In the genomic region with DNA sequence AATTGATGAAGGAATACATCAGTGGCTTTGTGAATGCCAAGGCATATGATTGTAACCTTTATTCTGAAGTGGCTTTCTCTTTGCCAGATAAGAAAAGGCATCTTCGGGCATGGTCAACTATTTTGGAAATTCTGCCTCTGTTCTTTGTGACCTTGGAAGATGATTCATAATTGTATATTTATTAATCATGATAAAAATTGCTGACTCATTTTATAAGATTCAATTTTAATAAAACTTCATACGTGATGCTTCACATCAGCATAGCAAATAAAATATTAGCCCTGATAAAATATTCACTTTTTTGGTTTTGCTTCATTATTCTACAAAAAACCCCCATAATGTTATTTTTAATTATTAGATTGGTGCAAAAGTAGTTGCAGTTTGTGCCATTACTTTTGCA, we compare ENCODE assay signal across 28 cellular contexts.
"Had no signal": no experiment of that assay in that cellular context is flagged by ENCODE, and none has a peak within 500 bp of the region (broad histone marks: within the 10 kb centered on the region; RNA-seq: fewer than 3 reads in every experiment).

No MANE protein-coding gene starts in this region.

- H3K9me3 ChIP-seq: ovary, psoas muscle, spleen, suprapubic skin, testis, tibial artery, transverse colon, upper lobe of right lung, uterus had no signal

- H3K4me2 ChIP-seq: neural progenitor cell, smooth muscle cell had no signal

- H2AFZ ChIP-seq: parathyroid adenoma had no signal

- H3K79me2 ChIP-seq: parathyroid adenoma had no signal

- H3K27me3 ChIP-seq: neural progenitor cell, ovary, spleen, suprapubic skin, testis, tibial artery, transverse colon, upper lobe of right lung, uterus had no signal

- H3K36me3 ChIP-seq: neural progenitor cell, ovary, spleen, suprapubic skin, tibial artery, transverse colon, upper lobe of right lung, uterus had no signal

- ATAC-seq: natural killer cell; psoas muscle; right cardiac atrium; sciatic nerve; stimulated activated memory B cell treated with anti-CD40 and anti-IgM and Interleukin-4, amounts not matched to agents 10 μg/mL and 1 μg/mL and 100 μg/mL, for 72 hours; stimulated activated naive CD8-positive, alpha-beta T cell treated with anti-CD3 and anti-CD28 coated beads, Interleukin-15, amount 100 ng/mL, for 72 hours; stimulated activated naive CD8-positive, alpha-beta T cell treated with anti-CD3 and anti-CD28 coated beads, Interleukin-15, Interleukin-2, amounts not matched to agents 100 U/mL and 50 U/mL, for 24 hours; upper lobe of right lung had no signal

- H3K9ac ChIP-seq: neural progenitor cell, parathyroid adenoma had no signal

- DNase-seq: natural killer cell; occipital lobe; ovary; posterior cingulate gyrus; psoas muscle; right cardiac atrium; spleen; stimulated activated CD4-positive, alpha-beta T cell treated with anti-CD3 and anti-CD28 coated beads, Interleukin-12 subunit alpha, Interleukin-12 subunit beta, amount 100 ng/mL, for 4 hours; stimulated activated CD4-positive, alpha-beta T cell treated with anti-CD3 and anti-CD28 coated beads, Interleukin-1b, Interleukin-23, amount 100 ng/mL, for 48 hours; stimulated activated CD4-positive, alpha-beta T cell treated with anti-CD3 and anti-CD28 coated beads, Interleukin-4, amount 100 ng/mL, for 1 hour; stimulated activated CD4-positive, alpha-beta T cell treated with anti-CD3 and anti-CD28 coated beads, Interleukin-4, amount 100 ng/mL, for 4 hours; stimulated activated CD8-positive, alpha-beta memory T cell treated with anti-CD3 and anti-CD28 coated beads, Interleukin-4, amount 100 ng/mL, for 48 hours; stimulated activated naive CD4-positive, alpha-beta T cell; stimulated activated naive CD8-positive, alpha-beta T cell treated with anti-CD3 and anti-CD28 coated beads, Interleukin-15, amount 100 ng/mL, for 72 hours; stimulated activated naive CD8-positive, alpha-beta T cell treated with anti-CD3 and anti-CD28 coated beads, Interleukin-15, Interleukin-2, amounts not matched to agents 100 U/mL and 50 U/mL, for 24 hours; substantia nigra; testis; tibial artery; transverse colon; upper lobe of right lung; uterus had no signal

- H3K4me3 ChIP-seq: neural progenitor cell, ovary, psoas muscle, skin epidermis, smooth muscle cell, spleen, suprapubic skin, testis, tibial artery, transverse colon, upper lobe of right lung, uterus had no signal

- H3K27ac ChIP-seq: neural progenitor cell, ovary, parathyroid adenoma, psoas muscle, skin epidermis, spleen, suprapubic skin, testis, tibial artery, transverse colon, upper lobe of right lung, uterus had no signal

- H3K4me1 ChIP-seq: parathyroid adenoma, psoas muscle, suprapubic skin, testis, transverse colon, uterus had no signal
